ENCODE assay signal across 8 cellular contexts in the genomic region with DNA sequence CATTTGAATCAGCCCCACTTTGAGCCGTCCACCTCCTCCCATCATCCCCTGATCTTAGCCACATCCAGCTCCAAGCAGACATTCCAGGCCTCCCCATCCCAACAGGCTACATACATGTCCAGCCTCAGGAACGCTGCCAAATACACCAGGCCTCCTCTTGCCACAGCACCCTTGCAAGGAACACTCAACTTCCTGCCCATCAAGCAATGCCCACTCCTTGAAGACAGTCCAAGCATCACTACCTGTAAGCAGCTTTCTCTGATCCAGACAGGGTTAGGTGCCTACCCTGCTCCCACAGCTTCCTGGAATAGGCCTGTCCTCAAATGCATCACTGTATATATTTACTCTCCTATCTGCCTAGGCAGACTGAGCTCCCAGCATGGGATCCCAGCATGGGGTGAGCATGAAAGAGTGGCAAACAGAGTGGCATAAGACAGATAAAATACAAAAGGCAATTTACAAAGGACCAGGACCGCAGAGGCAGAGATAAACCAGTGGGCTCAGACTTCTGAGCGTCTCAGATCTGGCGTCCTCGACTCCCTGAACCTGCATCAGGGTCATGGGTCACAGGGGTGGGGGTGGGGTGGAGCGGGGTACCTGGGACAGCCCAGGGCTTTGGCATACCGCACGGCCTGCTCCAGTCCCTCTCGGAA. TPM values are rescaled to one million over a fixed set of nuclear protein-coding genes. Genes with fewer than 3 reads are reported as not detected.
A peak's percentile ranks its signal among the peaks of the same experiment; 100 is the strongest.
DNase-seq lines count a peak whose midpoint lies in the region; FAIRE-seq and TF ChIP-seq lines count a peak whose summit lies in the region.

No MANE protein-coding gene starts in this region.

- intact Hi-C loops in dorsolateral prefrontal cortex (cut with DNase I), result loop anchor here in 1 of 2 donors (10.0 kb wide), 3 partner anchors 72 to 582 kb away; partner anchors contain the start of genes SLC6A9 and ST3GAL3

- H3K4me3 ChIP-seq in OCI-LY1 (ENCODE audit: low read depth, low read length, poor library complexity, severe bottlenecking) (peak overlapping the region; percentile 61), dorsolateral prefrontal cortex (peak overlapping the region; percentile 43 to 78 (median 65)), thymus (ENCODE audit: low read length) (peak overlapping the region; percentile 61)

- H3K9me3 ChIP-seq in OCI-LY1 (ENCODE audit: low read length) (no peaks in the 10 kb centered on the region), thymus (ENCODE audit: control insufficient read depth) (no peaks in the 10 kb centered on the region)

- H3K4me2 ChIP-seq in OCI-LY1 (ENCODE audit: low read length), result peak overlapping the region; percentile 85

- DNase-seq in activated CD8-positive, alpha-beta memory T cell treated with anti-CD3 and anti-CD28 coated beads for 24 hours, result peak; percentile 61
- no peak for DNase-seq in activated CD8-positive, alpha-beta memory T cell treated with anti-CD3 and anti-CD28 coated beads, Interleukin-2, amount 50 U/mL, for 48 hours
- DNase-seq in dorsolateral prefrontal cortex (peak in 3 of 10 donors; percentile 28 to 52 (median 34)), medulla oblongata (ENCODE audit: extremely low spot score) (peak; percentile 30), GM12892 (ENCODE audit: insufficient read length) (no peak)
- no peak for DNase-seq in activated CD4-positive, CD25-positive, alpha-beta regulatory T cell treated with anti-CD3 and anti-CD28 coated beads, Interleukin-2, amount 50 U/mL, for 72 hours

- no peaks in the 10 kb centered on the region; the same call in 1 of the 2 replicates for H3K27me3 ChIP-seq in OCI-LY1 (ENCODE audit: insufficient read depth, low read length)
- no peaks in the 10 kb centered on the region for H3K27me3 ChIP-seq in dorsolateral prefrontal cortex
- H3K27me3 ChIP-seq in thymus (ENCODE audit: control insufficient read depth, insufficient read depth), result no peaks in the 10 kb centered on the region

- no peaks in the 10 kb centered on the region for H3F3A ChIP-seq in OCI-LY1 (ENCODE audit: insufficient read depth, low read length)

- 42% methylated on average over 10 of the region's 10 CpGs for WGBS in thymus

- H3K4me1 ChIP-seq in OCI-LY1 (ENCODE audit: insufficient read depth, low read length, severe bottlenecking) (peaks cover 16% of the 10 kb centered on the region), thymus (ENCODE audit: control insufficient read depth, insufficient read depth, low read length) (peaks cover 4% of the 10 kb centered on the region)

- no peaks in the 10 kb centered on the region for H3K79me2 ChIP-seq in OCI-LY1 (ENCODE audit: insufficient read depth, low read length)

- H3K27ac ChIP-seq in OCI-LY1 (ENCODE audit: low read depth, low read length, poor library complexity, severe bottlenecking) (no peak overlapping the region), dorsolateral prefrontal cortex (peak overlapping the region; percentile 76 to 96 (median 92)), thymus (ENCODE audit: low read depth) (no peak overlapping the region)

- H4K20me1 ChIP-seq in OCI-LY1 (ENCODE audit: insufficient read depth, low read length), result no peaks in the 10 kb centered on the region

- no peaks in the 10 kb centered on the region for H3K9me2 ChIP-seq in OCI-LY1 (ENCODE audit: low read depth, low read length)

- FAIRE-seq in GM12892 (lab: Jason Lieb, UNC), result no peak

- no peak for TF ChIP-seq CTCF in OCI-LY1 (IDR thresholded peaks at IDR 0.05; ENCODE audit: low read length)
- TF ChIP-seq CTCF in dorsolateral prefrontal cortex (IDR thresholded peaks at IDR 0.05 in 54 of 56, conservative IDR thresholded peaks at IDR 0.05 in 2 of 56; ENCODE audit: low read depth in 1 of 56, partially characterized antibody in 56 of 56), result no peak

- no peak overlapping the region for H3K9ac ChIP-seq in OCI-LY1 (ENCODE audit: low read length)

- H2AFZ ChIP-seq in OCI-LY1 (ENCODE audit: low read length), result no peak overlapping the region

- H3K36me3 ChIP-seq in OCI-LY1 (ENCODE audit: insufficient read depth, low read length), result peaks cover 19% of the 10 kb centered on the region; the same call in 1 of the 2 replicates
- H3K36me3 ChIP-seq in thymus (ENCODE audit: control insufficient read depth, insufficient read depth), result peaks cover 42% of the 10 kb centered on the region

- TF ChIP-seq POLR2A in GM12892 (IDR thresholded peaks at IDR 0.05; ENCODE audit: low read depth, low read length), result no peak

RNA-seq across cellular contexts. Expression of gene HYI, which starts 0.8 kb away (rescaled TPM):
- total RNA-seq in dorsolateral prefrontal cortex, result 10 to 100 TPM; 19.3 to 50.2 (median 31.1) TPM
- polyA plus RNA-seq in thymus, result 23.0 TPM
- polyA plus RNA-seq in GM12892 (2012; ENCODE audit: missing spikeins), result 5.6 TPM

Comparison
In these comparisons a context has a peak if more than half of its experiments do, and no peak if none do; other contexts are left out.
1. DNase-seq: peak in activated CD8-positive, alpha-beta memory T cell treated with anti-CD3 and anti-CD28 coated beads for 24 hours (single experiment) and medulla oblongata (single experiment); none in activated CD8-positive, alpha-beta memory T cell treated with anti-CD3 and anti-CD28 coated beads, Interleukin-2, amount 50 U/mL, for 48 hours (single experiment), GM12892 (single experiment) and activated CD4-positive, CD25-positive, alpha-beta regulatory T cell treated with anti-CD3 and anti-CD28 coated beads, Interleukin-2, amount 50 U/mL, for 72 hours (single experiment).
2. H3K27ac ChIP-seq: peak in dorsolateral prefrontal cortex (59 of 59); none in OCI-LY1 (single experiment) and thymus (single experiment).
3. Peak in every context shown above with its lines, with median percentiles within 50 percentile points of each other: H3K4me3 ChIP-seq.